Comparison of ENCODE assay signal across 19 cellular contexts in the genomic region with DNA sequence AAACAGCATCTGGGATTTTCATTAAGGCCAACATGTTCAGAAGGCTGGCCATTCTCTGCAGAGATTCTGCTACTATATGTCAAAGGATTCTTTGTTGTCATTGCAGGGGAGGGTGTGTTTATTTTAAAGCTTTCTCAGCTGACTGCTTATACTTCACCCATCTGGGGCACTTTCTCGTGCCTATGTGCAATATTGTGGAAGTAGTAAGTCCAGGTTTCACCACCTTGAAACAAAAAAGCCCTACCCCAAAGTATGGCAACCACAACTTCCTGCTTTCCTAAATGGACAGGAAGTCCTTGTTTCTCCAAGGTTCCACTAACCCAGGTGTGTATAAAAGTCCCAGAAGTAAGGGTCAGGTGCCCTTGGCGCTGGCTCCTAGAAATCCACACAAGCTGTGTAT. TPM values are rescaled to one million over a fixed set of nuclear protein-coding genes. Genes with fewer than 3 reads are reported as not detected.
DNase-seq lines count a peak whose midpoint lies in the region; ATAC-seq and TF ChIP-seq lines count a peak whose summit lies in the region.
"Had no signal": no experiment of that assay in that cellular context is flagged by ENCODE, and none has a peak within 500 bp of the region (broad histone marks: within the 10 kb centered on the region; RNA-seq: fewer than 3 reads in every experiment).

No MANE protein-coding gene starts in this region.

- peaks cover 7% of the 10 kb centered on the region for H3K79me2 ChIP-seq in smooth muscle cell (ENCODE audit: low read depth)

- H3K36me3 ChIP-seq in smooth muscle cell (ENCODE audit: low read depth) (no peaks in the 10 kb centered on the region), body of pancreas (replicated peaks in 1 of 2; ENCODE audit: insufficient read depth in 1 of 2, low read depth in 2 of 2) (no peaks in the 10 kb centered on the region)
- H3K36me3 ChIP-seq: SJSA1 had no signal

- H3K27me3 ChIP-seq in smooth muscle cell (ENCODE audit: low read depth) (no peaks in the 10 kb centered on the region), body of pancreas (no peaks in the 10 kb centered on the region)
- H3K27me3 ChIP-seq: SJSA1 had no signal

- POLR2A ChIA-PET in RWPE1 (lab: Yijun Ruan, JAX; ENCODE audit: low non-redundant PET), result no interaction called here

- H3K27ac ChIP-seq in RWPE1 (peak overlapping the region; percentile 64; the same call in 1 of the 2 replicates), smooth muscle cell (ENCODE audit: low read depth) (peak overlapping the region; percentile 81), body of pancreas (no peak overlapping the region)
- H3K27ac ChIP-seq: SJSA1 had no signal

- CTCF ChIA-PET in RWPE1 (lab: Yijun Ruan, JAX), result no interaction called here

- peaks cover 14% of the 10 kb centered on the region for H3F3A ChIP-seq in smooth muscle cell (ENCODE audit: low read depth)

- no peaks in the 10 kb centered on the region for H4K20me1 ChIP-seq in smooth muscle cell (ENCODE audit: low read depth)

- H3K4me3 ChIP-seq in epithelial cell of esophagus (ENCODE audit: low read length), result no peak overlapping the region
- H3K4me3 ChIP-seq in smooth muscle cell, result no peak overlapping the region
- no peak overlapping the region for H3K4me3 ChIP-seq in body of pancreas
- H3K4me3 ChIP-seq: SJSA1 had no signal

- ATAC-seq in body of pancreas (no peak), GM19397 (IDR thresholded peaks at IDR 0.05; ENCODE audit: unreplicated experiment) (no peak)
- ATAC-seq: T-cell had no signal

- H2AFZ ChIP-seq in smooth muscle cell (ENCODE audit: low read depth), result no peak overlapping the region

- peaks cover 23% of the 10 kb centered on the region for H3K4me1 ChIP-seq in smooth muscle cell (ENCODE audit: low read depth)
- H3K4me1 ChIP-seq in body of pancreas, result no peaks in the 10 kb centered on the region
- H3K4me1 ChIP-seq: Caco-2 had no signal

- peak overlapping the region; percentile 13 for H3K9ac ChIP-seq in smooth muscle cell (ENCODE audit: low read depth)

- H3K4me2 ChIP-seq in smooth muscle cell, result peak overlapping the region; percentile 65

- intact Hi-C loops in body of pancreas (cut with DNase I), result no loop called here

- WGBS in smooth muscle cell (ENCODE audit: low lambda C conversion rate), result 50% methylated on average over 2 of the region's 2 CpGs
- WGBS in body of pancreas, 2 donors, result 55 to 71% methylated on average over 2 of the region's 2 CpGs

- no peak for TF ChIP-seq POLR2A in body of pancreas (IDR thresholded peaks at IDR 0.05)

- DNase-seq in SKM-1 treated with dmso at 0.1 percent for 144 hours (lab: John Stamatoyannopoulos, UW; ENCODE audit: unreplicated experiment) (peak; percentile 5), SKM-1 (lab: John Stamatoyannopoulos, UW; ENCODE audit: unreplicated experiment) (no peak), RWPE1 (ENCODE audit: low spot score) (no peak), epithelial cell of esophagus (ENCODE audit: low read depth) (peak; percentile 55), smooth muscle cell (lab: John Stamatoyannopoulos, UW; ENCODE audit: unreplicated experiment) (no peak), DMS153 (lab: John Stamatoyannopoulos, UW) (no peak), body of pancreas (no peak)
- DNase-seq: Caco-2; CD4-positive, CD25-positive, alpha-beta regulatory T cell; GDM1; NCI-H1048; NCI-H1436; NCI-H2029; NCI-H2171; NCI-H446; T-cell had no signal

- no peaks in the 10 kb centered on the region for H3K9me3 ChIP-seq in smooth muscle cell (replicated peaks; ENCODE audit: low read depth)
- no peaks in the 10 kb centered on the region for H3K9me3 ChIP-seq in body of pancreas
- H3K9me3 ChIP-seq: Caco-2, SJSA1 had no signal

- TF ChIP-seq CTCF in RWPE1 (conservative IDR thresholded peaks at IDR 0.05; ENCODE audit: low read depth) (no peak), epithelial cell of esophagus (IDR thresholded peaks at IDR 0.05; ENCODE audit: insufficient read depth, low read depth, low read length, missing control alignments) (no peak), smooth muscle cell (IDR thresholded peaks at IDR 0.05; ENCODE audit: borderline replicate concordance, insufficient read depth, poor library complexity, severe bottlenecking) (no peak), body of pancreas (IDR thresholded peaks at IDR 0.05) (no peak)

RNA-seq across cellular contexts. Expression of gene COL1A2, which starts 58.7 kb away (rescaled TPM):
- 4,221 and 4,749 TPM in 2 replicates for total RNA-seq in smooth muscle cell
- 7,069 and 10,006 TPM in 2 replicates for polyA plus RNA-seq in smooth muscle cell
- total RNA-seq in body of pancreas, result 100 to 1,000 TPM in 1 of 2 donors, 10 to 100 TPM in 1; 54.0 to 107 TPM
- total RNA-seq: CD4-positive, CD25-positive, alpha-beta regulatory T cell; HT-29 had no signal
- polyA plus RNA-seq: CD4-positive, CD25-positive, alpha-beta regulatory T cell had no signal

Comparison
In these comparisons a context has a peak if more than half of its experiments do, and no peak if none do; other contexts are left out.
1. DNase-seq: peak in SKM-1 treated with dmso at 0.1 percent for 144 hours (single experiment) and epithelial cell of esophagus (single experiment); none in SKM-1 (single experiment), RWPE1 (single experiment), smooth muscle cell (single experiment), DMS153 (single experiment) and body of pancreas (0 of 4).
2. H3K27ac ChIP-seq: peak in RWPE1 (single experiment) and smooth muscle cell (single experiment); none in body of pancreas (0 of 4).
3. RNA of gene COL1A2, which starts 58.7 kb away (total RNA-seq): 4,221 to 4,749 TPM in smooth muscle cell; 54.0 to 107 TPM in body of pancreas; every median in the first group is over 10 times any median in the second.